ENCODE assay signal across 26 cellular contexts in the genomic region with DNA sequence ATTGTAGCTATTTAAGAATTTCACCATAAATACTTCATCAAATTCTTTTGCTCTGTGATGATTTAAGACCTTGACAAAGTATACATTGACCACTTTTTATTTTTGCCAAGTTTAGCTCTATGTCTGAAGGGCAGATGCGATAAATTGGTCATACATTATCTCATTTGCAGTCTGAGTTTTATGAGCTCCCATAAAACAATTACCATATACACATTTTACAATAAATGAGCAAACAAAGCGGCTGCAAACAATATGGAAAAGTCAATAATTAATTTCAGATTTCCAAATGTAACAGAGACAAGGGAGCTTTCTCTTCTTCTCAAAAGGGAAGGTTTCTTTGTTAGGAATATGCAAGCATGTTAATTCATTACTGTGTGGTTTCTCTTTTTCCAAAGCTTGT. TPM values are rescaled to one million over a fixed set of nuclear protein-coding genes. Genes with fewer than 3 reads are reported as not detected.
"Had no signal": no experiment of that assay in that cellular context is flagged by ENCODE, and none has a peak within 500 bp of the region (broad histone marks: within the 10 kb centered on the region; RNA-seq: fewer than 3 reads in every experiment).

No MANE protein-coding gene starts in this region.

- H3K36me3 Mint-ChIP-seq: activated CD8-positive, alpha-beta memory T cell treated with anti-CD3 and anti-CD28 coated beads, Interleukin-2, amount 10 ng/mL, durations not matched to agents 7 days and 5 days; activated naive CD4-positive, alpha-beta T cell treated with anti-CD3 and anti-CD28 coated beads, Interleukin-2, amount 50 U/mL, for 72 hours; WTC11 had no signal

- H3K9me3 Mint-ChIP-seq: activated CD4-positive, alpha-beta T cell treated with anti-CD3 and anti-CD28 coated beads, Interleukin-2, amount 10 ng/mL, durations not matched to agents 24 days and 14 days; WTC11 had no signal

- H3K4me3 Mint-ChIP-seq: activated CD4-positive, alpha-beta T cell treated with anti-CD3 and anti-CD28 coated beads, Interleukin-2, amount 10 ng/mL, durations not matched to agents 24 days and 14 days; activated CD8-positive, alpha-beta memory T cell treated with anti-CD3 and anti-CD28 coated beads, Interleukin-2, amount 10 ng/mL, durations not matched to agents 7 days and 5 days; activated naive CD8-positive, alpha-beta T cell treated with anti-CD3 and anti-CD28 coated beads, Interleukin-2, amount 50 U/mL, for 24 hours; activated T-cell treated with anti-CD3 and anti-CD28 coated beads, Interleukin-2, amount 50 U/mL, for 24 hours; activated T-helper 1 cell treated with anti-CD3 and anti-CD28 coated beads, Interleukin-12 subunit alpha, Interleukin-12 subunit beta, Interleukin-2, Interleukin-4 antibody, amounts not matched to agents 30 ng/mL and 10 ng/mL and 1 ng/mL, durations not matched to agents 14 hours and 24 hours and 36 hours; T-helper 1 cell treated with Interleukin-12 subunit alpha and Interleukin-12 subunit beta and Interleukin-4 antibody, amounts not matched to agents 30 μg/mL and 1 μg/mL, for 36 hours; WTC11 had no signal

- DNase-seq: activated CD4-positive, alpha-beta T cell treated with anti-CD3 and anti-CD28 coated beads for 1 hour; activated CD4-positive, alpha-beta T cell treated with anti-CD3 and anti-CD28 coated beads, Interleukin-2, amount 10 ng/mL, durations not matched to agents 24 days and 14 days; activated CD4-positive, alpha-beta T cell treated with anti-CD3 and anti-CD28 coated beads, Interleukin-2, amount 50 U/mL, for 48 hours; activated CD8-positive, alpha-beta memory T cell treated with anti-CD3 and anti-CD28 coated beads, Interleukin-2, amount 10 ng/mL, durations not matched to agents 7 days and 5 days; activated effector memory CD4-positive, alpha-beta T cell treated with anti-CD3 and anti-CD28 coated beads, Interleukin-2, amount 50 U/mL, for 16 hours; activated naive CD4-positive, alpha-beta T cell treated with Interleukin-2 at 50 U/mL for 16 hours; activated naive CD8-positive, alpha-beta T cell treated with anti-CD3 and anti-CD28 coated beads, Interleukin-2, amount 50 U/mL, for 24 hours; activated T-cell treated with anti-CD3 and anti-CD28 coated beads, Interleukin-2, amount 50 U/mL, for 24 hours; amniotic stem cell; brain microvascular endothelial cell; NCI-H1105 treated with DMSO at 0.1 percent for 48 hours; NCI-H1436 treated with DMSO at 0.1 percent for 48 hours; NCI-H187; NCI-H2107; NCI-H345; NCI-H510A; NCI-H82; PC-9; SHP77 treated with DMSO at 0.1 percent for 48 hours had no signal

- ATAC-seq: activated CD8-positive, alpha-beta memory T cell treated with anti-CD3 and anti-CD28 coated beads, Interleukin-2, amount 10 ng/mL, durations not matched to agents 7 days and 5 days; activated naive CD4-positive, alpha-beta T cell treated with anti-CD3 and anti-CD28 coated beads, Interleukin-2, amount 50 U/mL, for 72 hours; activated naive CD8-positive, alpha-beta T cell treated with anti-CD3 and anti-CD28 coated beads, Interleukin-2, amount 50 U/mL, for 24 hours; WTC11 had no signal

- H3K4me1 Mint-ChIP-seq: activated CD4-positive, alpha-beta T cell treated with anti-CD3 and anti-CD28 coated beads, Interleukin-2, amount 10 ng/mL, durations not matched to agents 24 days and 14 days; activated CD8-positive, alpha-beta memory T cell treated with anti-CD3 and anti-CD28 coated beads, Interleukin-2, amount 10 ng/mL, durations not matched to agents 7 days and 5 days; activated naive CD8-positive, alpha-beta T cell treated with anti-CD3 and anti-CD28 coated beads, Interleukin-2, amount 50 U/mL, for 24 hours had no signal

- H3K27me3 Mint-ChIP-seq: activated CD4-positive, alpha-beta T cell treated with anti-CD3 and anti-CD28 coated beads, Interleukin-2, amount 10 ng/mL, durations not matched to agents 24 days and 14 days; activated CD8-positive, alpha-beta memory T cell treated with anti-CD3 and anti-CD28 coated beads, Interleukin-2, amount 10 ng/mL, durations not matched to agents 7 days and 5 days; activated naive CD8-positive, alpha-beta T cell treated with anti-CD3 and anti-CD28 coated beads, Interleukin-2, amount 50 U/mL, for 24 hours; activated T-cell treated with anti-CD3 and anti-CD28 coated beads, Interleukin-2, amount 50 U/mL, for 24 hours had no signal

- H3K27ac Mint-ChIP-seq: activated CD4-positive, alpha-beta T cell treated with anti-CD3 and anti-CD28 coated beads, Interleukin-2, amount 10 ng/mL, durations not matched to agents 24 days and 14 days; activated CD8-positive, alpha-beta memory T cell treated with anti-CD3 and anti-CD28 coated beads, Interleukin-2, amount 10 ng/mL, durations not matched to agents 7 days and 5 days; activated naive CD4-positive, alpha-beta T cell treated with anti-CD3 and anti-CD28 coated beads, Interleukin-2, amount 50 U/mL, for 72 hours; activated naive CD8-positive, alpha-beta T cell treated with anti-CD3 and anti-CD28 coated beads, Interleukin-2, amount 50 U/mL, for 24 hours; activated T-cell treated with anti-CD3 and anti-CD28 coated beads, Interleukin-2, amount 50 U/mL, for 24 hours; activated T-helper 1 cell treated with anti-CD3 and anti-CD28 coated beads, Interleukin-12 subunit alpha, Interleukin-12 subunit beta, Interleukin-2, Interleukin-4 antibody, amounts not matched to agents 30 ng/mL and 10 ng/mL and 1 ng/mL, durations not matched to agents 14 hours and 24 hours and 36 hours; T-helper 1 cell treated with Interleukin-12 subunit alpha and Interleukin-12 subunit beta and Interleukin-4 antibody, amounts not matched to agents 30 μg/mL and 1 μg/mL, for 36 hours; WTC11 had no signal

RNA-seq across cellular contexts. Expression of a gene that starts 6.8 kb away (rescaled TPM):
- total RNA-seq: activated CD4-positive, alpha-beta T cell treated with anti-CD3 and anti-CD28 coated beads, Interleukin-2, amount 10 ng/mL, durations not matched to agents 24 days and 14 days; activated CD8-positive, alpha-beta memory T cell treated with anti-CD3 and anti-CD28 coated beads, Interleukin-2, amount 10 ng/mL, durations not matched to agents 7 days and 5 days; activated naive CD4-positive, alpha-beta T cell treated with anti-CD3 and anti-CD28 coated beads, Interleukin-2, amount 50 U/mL, for 72 hours; activated T-helper 1 cell treated with anti-CD3 and anti-CD28 coated beads, Interleukin-12 subunit alpha, Interleukin-12 subunit beta, Interleukin-2, Interleukin-4 antibody, amounts not matched to agents 30 ng/mL and 10 ng/mL and 1 ng/mL, durations not matched to agents 14 hours and 24 hours and 36 hours; astrocyte; cardiac muscle cell; PC-9; SK-MEL-5; WTC11 had no signal
